Comparison of ENCODE assay signal across 7 cellular contexts in the genomic region with DNA sequence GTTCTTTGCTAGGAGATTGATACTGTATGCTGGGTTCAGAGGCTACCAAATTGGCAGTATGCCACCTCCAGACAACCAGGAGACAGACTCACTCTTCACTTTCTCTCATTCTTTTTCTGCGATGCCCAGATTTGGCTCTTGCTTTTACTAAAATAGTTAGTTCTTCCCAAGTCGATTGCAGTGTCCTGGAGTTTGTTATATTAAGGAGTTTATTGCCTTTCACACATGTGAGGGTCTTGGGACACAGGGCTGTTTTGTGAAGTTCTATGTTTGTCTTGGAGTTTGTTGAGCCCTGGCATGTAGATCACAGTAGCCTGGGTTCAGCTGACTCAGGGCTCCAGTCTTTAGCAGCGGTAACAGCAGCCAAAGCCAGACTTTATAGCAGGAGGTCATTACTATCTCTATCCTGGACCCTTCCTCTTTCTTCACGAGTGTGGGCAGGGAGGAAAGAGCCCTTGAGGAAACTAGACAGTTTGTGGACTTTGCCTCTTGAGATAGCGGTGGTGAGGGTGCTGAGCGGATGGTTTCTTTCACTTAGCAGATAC. TPM values are rescaled to one million over a fixed set of nuclear protein-coding genes. Genes with fewer than 3 reads are reported as not detected.
DNase-seq lines count a peak whose midpoint lies in the region; ATAC-seq, FAIRE-seq and TF ChIP-seq lines count a peak whose summit lies in the region.

No MANE protein-coding gene starts in this region.

- H3K4me1 Mint-ChIP-seq in natural killer cell treated with Interleukin-12 subunit alpha and Interleukin-12 subunit beta and Interleukin-15 and Interleukin-18, amount 100 ng/mL, for 72 hours (ENCODE audit: low read depth in 2 of 2): peaks cover 43 to 45% of the 10 kb centered on the region in 2 donors

- no peaks in the 10 kb centered on the region for H3K27me3 Mint-ChIP-seq in natural killer cell treated with Interleukin-12 subunit alpha and Interleukin-12 subunit beta and Interleukin-15 and Interleukin-18, amount 100 ng/mL, for 72 hours

- H3K4me2 ChIP-seq in OCI-LY3 (ENCODE audit: low read length): peak overlapping the region; percentile 95

- TF ChIP-seq CTCF in OCI-LY3 (IDR thresholded peaks at IDR 0.05; ENCODE audit: low read depth, low read length): no peak

- no peaks in the 10 kb centered on the region for H3K36me3 Mint-ChIP-seq in natural killer cell treated with Interleukin-12 subunit alpha and Interleukin-12 subunit beta and Interleukin-15 and Interleukin-18, amount 100 ng/mL, for 72 hours

- FAIRE-seq in GM19239 (lab: Jason Lieb, UNC) (peak; percentile 70), frontal cortex (lab: Jason Lieb, UNC) (no peak)

- no peaks in the 10 kb centered on the region for H3K27me3 ChIP-seq in OCI-LY3 (ENCODE audit: low read depth, low read length)
- no peaks in the 10 kb centered on the region for H3K27me3 ChIP-seq in ectodermal cell (ENCODE audit: control insufficient read depth, insufficient read depth, low read length, poor library complexity, severe bottlenecking)

- H3K4me1 ChIP-seq in OCI-LY3 (ENCODE audit: low read length) (peaks cover 37% of the 10 kb centered on the region), ectodermal cell (ENCODE audit: control insufficient read depth, insufficient read depth, low read length) (peaks cover 32% of the 10 kb centered on the region)

- H3K9me3 ChIP-seq in OCI-LY3 (ENCODE audit: insufficient read depth, low read length) (no peaks in the 10 kb centered on the region), ectodermal cell (ENCODE audit: control insufficient read depth, low read length) (no peaks in the 10 kb centered on the region)

- H3K27ac ChIP-seq in OCI-LY3 (ENCODE audit: low read length): no peak overlapping the region
- no peak overlapping the region for H3K27ac ChIP-seq in ectodermal cell (ENCODE audit: insufficient read depth, low read depth, low read length, poor library complexity, severe bottlenecking)

- H3K4me3 ChIP-seq in OCI-LY3 (ENCODE audit: low read length): peak overlapping the region; percentile 98
- peak overlapping the region; percentile 83 for H3K4me3 ChIP-seq in ectodermal cell (ENCODE audit: insufficient read depth, low read depth, low read length)

- H4K20me1 ChIP-seq in OCI-LY3 (ENCODE audit: insufficient read depth, low read length): peaks cover 50% of the 10 kb centered on the region

- H3K79me2 ChIP-seq in OCI-LY3 (ENCODE audit: low read length): peaks cover 66% of the 10 kb centered on the region

- 48 to 53% methylated on average over 6 of the region's 6 CpGs for WGBS in ectodermal cell, 2 experiments

- no peaks in the 10 kb centered on the region for H3K9me3 Mint-ChIP-seq in natural killer cell treated with Interleukin-12 subunit alpha and Interleukin-12 subunit beta and Interleukin-15 and Interleukin-18, amount 100 ng/mL, for 72 hours

- DNase-seq in GM19239 (ENCODE audit: insufficient read length, low spot score) (no peak), frontal cortex (ENCODE audit: low spot score in 2 of 2) (no peak), midbrain (lab: John Stamatoyannopoulos, UW) (no peak), NCI-H1105 (lab: John Stamatoyannopoulos, UW) (no peak)
- no peak for DNase-seq in natural killer cell treated with Interleukin-12 subunit alpha and Interleukin-12 subunit beta and Interleukin-15 and Interleukin-18, amount 100 ng/mL, for 72 hours (ENCODE audit: low spot score)

- H3K36me3 ChIP-seq in OCI-LY3 (replicated peaks; ENCODE audit: low read depth, low read length): peaks cover 21% of the 10 kb centered on the region
- no peaks in the 10 kb centered on the region for H3K36me3 ChIP-seq in ectodermal cell (ENCODE audit: control insufficient read depth, insufficient read depth, low read length)

- H3K9ac ChIP-seq in OCI-LY3 (ENCODE audit: low read length): peak overlapping the region; percentile 92

- peak overlapping the region; percentile 4 to 71 for H3K27ac Mint-ChIP-seq in natural killer cell treated with Interleukin-12 subunit alpha and Interleukin-12 subunit beta and Interleukin-15 and Interleukin-18, amount 100 ng/mL, for 72 hours

- peak overlapping the region; percentile 81 for H3K4me3 Mint-ChIP-seq in natural killer cell treated with Interleukin-12 subunit alpha and Interleukin-12 subunit beta and Interleukin-15 and Interleukin-18, amount 100 ng/mL, for 72 hours

- no peak for ATAC-seq in natural killer cell treated with Interleukin-12 subunit alpha and Interleukin-12 subunit beta and Interleukin-15 and Interleukin-18, amount 100 ng/mL, for 72 hours

- H2AFZ ChIP-seq in OCI-LY3 (ENCODE audit: low read depth, low read length): no peak overlapping the region

RNA-seq across cellular contexts. Expression of a gene that starts 1.6 kb away (rescaled TPM):
- 103 TPM for polyA plus RNA-seq in ectodermal cell (2013, experiment 1 of 4)
- 130 TPM for polyA plus RNA-seq in ectodermal cell (2013, experiment 2 of 4)
- polyA plus RNA-seq in ectodermal cell (2013, experiment 3 of 4): 71.6 TPM
- polyA plus RNA-seq in ectodermal cell (2013, experiment 4 of 4): 77.3 TPM
- total RNA-seq in natural killer cell treated with Interleukin-12 subunit alpha and Interleukin-12 subunit beta and Interleukin-15 and Interleukin-18, amount 100 ng/mL, for 72 hours: 100 to 1,000 TPM; 115 to 158 TPM
- 35.5 TPM for total RNA-seq in frontal cortex

RNA-seq across cellular contexts. Expression of a gene that starts 21.7 kb away (rescaled TPM):
- 81.4 TPM for polyA plus RNA-seq in ectodermal cell (2013, experiment 1 of 4)
- polyA plus RNA-seq in ectodermal cell (2013, experiment 2 of 4): 87.8 TPM
- 60.1 TPM for polyA plus RNA-seq in ectodermal cell (2013, experiment 3 of 4)
- 69.7 TPM for polyA plus RNA-seq in ectodermal cell (2013, experiment 4 of 4)
- total RNA-seq in natural killer cell treated with Interleukin-12 subunit alpha and Interleukin-12 subunit beta and Interleukin-15 and Interleukin-18, amount 100 ng/mL, for 72 hours: 10 to 100 TPM; 15.6 to 28.1 TPM
- 11.0 TPM for total RNA-seq in frontal cortex

RNA-seq across cellular contexts. Expression of a gene that starts 37.0 kb away (rescaled TPM):
- 3.4 TPM for polyA plus RNA-seq in ectodermal cell (2013, experiment 1 of 4)
- polyA plus RNA-seq in ectodermal cell (2013, experiment 2 of 4): 4.4 TPM
- polyA plus RNA-seq in ectodermal cell (2013, experiment 3 of 4): 5.4 TPM
- 5.0 TPM for polyA plus RNA-seq in ectodermal cell (2013, experiment 4 of 4)
- 10 to 100 TPM; 12.8 to 13.9 TPM for total RNA-seq in natural killer cell treated with Interleukin-12 subunit alpha and Interleukin-12 subunit beta and Interleukin-15 and Interleukin-18, amount 100 ng/mL, for 72 hours
- 4.9 TPM for total RNA-seq in frontal cortex

RNA-seq across cellular contexts. Expression of a gene that starts 48.2 kb away (rescaled TPM):
- 2.3 TPM for polyA plus RNA-seq in ectodermal cell (2013, experiment 1 of 4)
- 1.5 TPM for polyA plus RNA-seq in ectodermal cell (2013, experiment 2 of 4)
- polyA plus RNA-seq in ectodermal cell (2013, experiment 3 of 4): 1.5 TPM
- polyA plus RNA-seq in ectodermal cell (2013, experiment 4 of 4): 1.9 TPM
- total RNA-seq in natural killer cell treated with Interleukin-12 subunit alpha and Interleukin-12 subunit beta and Interleukin-15 and Interleukin-18, amount 100 ng/mL, for 72 hours: under 1 TPM in 1 of 2 donors, not detected in 1; 0.24 TPM
- total RNA-seq in frontal cortex: 2.0 TPM
